Comparison of ENCODE assay signal across 27 cellular contexts in genomic region chr2:194323740-194324139, GRCh38.
"Had no signal": no experiment of that assay in that cellular context is flagged by ENCODE, and none has a peak within 500 bp of the region (broad histone marks: within the 10 kb centered on the region; RNA-seq: fewer than 3 reads in every experiment).

No MANE protein-coding gene starts in this region.

- ATAC-seq: effector memory CD8-positive, alpha-beta T cell; esophagus mucosa; foreskin keratinocyte; gastrocnemius medialis; gastroesophageal sphincter; heart left ventricle; heart right ventricle had no signal

- H3K4me3 Mint-ChIP-seq: dendritic cell treated with granulocyte-macrophage colony-stimulating factor and Interleukin-4, amounts not matched to agents 40 ng/mL and 50 ng/mL, for 4 days; effector memory CD8-positive, alpha-beta T cell; endodermal cell had no signal

- DNase-seq: colonic mucosa; cortex of kidney; dermis blood vessel endothelial cell; dorsolateral prefrontal cortex; effector CD4-positive, alpha-beta T cell; effector CD8-positive, alpha-beta T cell; effector memory CD4-positive, alpha-beta T cell; effector memory CD8-positive, alpha-beta T cell; endodermal cell; erythroblast; esophagus squamous epithelium; foreskin fibroblast; foreskin keratinocyte; foreskin melanocyte; gastrocnemius medialis; glutamatergic neuron; head of caudate nucleus; heart left ventricle; heart right ventricle had no signal

- H3K27ac ChIP-seq: colonic mucosa, coronary artery, dorsolateral prefrontal cortex, epithelial cell of prostate, esophagus muscularis mucosa, esophagus squamous epithelium, foreskin keratinocyte, gastrocnemius medialis, gastroesophageal sphincter, heart left ventricle, heart right ventricle had no signal

- H3K9me3 Mint-ChIP-seq: endodermal cell had no signal

- FAIRE-seq: endometrium, endothelial cell of umbilical vein had no signal

- H3K4me3 ChIP-seq: colonic mucosa, coronary artery, dorsolateral prefrontal cortex, esophagus muscularis mucosa, esophagus squamous epithelium, gastrocnemius medialis, gastroesophageal sphincter, heart left ventricle, heart right ventricle had no signal

- H3K27me3 ChIP-seq: colonic mucosa, esophagus muscularis mucosa, esophagus squamous epithelium, foreskin keratinocyte, gastrocnemius medialis, gastroesophageal sphincter, heart left ventricle, heart right ventricle had no signal

- H3K27me3 Mint-ChIP-seq: dendritic cell treated with granulocyte-macrophage colony-stimulating factor and Interleukin-4, amounts not matched to agents 40 ng/mL and 50 ng/mL, for 4 days; effector memory CD8-positive, alpha-beta T cell had no signal

- H3K36me3 ChIP-seq: colonic mucosa, esophagus muscularis mucosa, esophagus squamous epithelium, gastrocnemius medialis, gastroesophageal sphincter, heart left ventricle, heart right ventricle had no signal

- H3K4me1 ChIP-seq: colonic mucosa, esophagus muscularis mucosa, esophagus squamous epithelium, foreskin keratinocyte, gastrocnemius medialis, gastroesophageal sphincter, heart left ventricle, heart right ventricle had no signal

- H3K27ac Mint-ChIP-seq: dendritic cell treated with granulocyte-macrophage colony-stimulating factor and Interleukin-4, amounts not matched to agents 40 ng/mL and 50 ng/mL, for 4 days; effector memory CD8-positive, alpha-beta T cell; endodermal cell had no signal

- H3K9me3 ChIP-seq: colonic mucosa, esophagus muscularis mucosa, gastrocnemius medialis, gastroesophageal sphincter, heart left ventricle had no signal
